ENCODE assay signal across 27 cellular contexts in the genomic region with DNA sequence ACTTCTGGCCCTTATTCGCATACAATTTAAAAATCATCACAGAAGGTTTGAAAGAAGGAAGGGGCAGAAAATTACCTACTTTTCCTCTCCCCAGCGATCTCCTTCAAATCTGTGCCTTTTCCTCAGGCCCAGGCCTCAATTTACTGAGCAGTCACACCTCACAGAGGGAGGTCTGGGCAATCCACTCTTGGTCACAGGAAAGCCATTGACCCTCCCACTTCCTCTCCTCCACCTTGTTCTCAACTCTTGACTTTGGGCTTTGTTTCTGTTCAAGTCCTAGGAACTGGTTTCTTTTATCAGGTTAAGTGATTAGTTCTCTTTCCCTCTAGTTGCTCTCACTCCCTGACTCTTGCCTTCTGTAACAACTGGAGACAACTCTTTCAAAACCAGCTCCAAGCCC. TPM values are rescaled to one million over a fixed set of nuclear protein-coding genes. Genes with fewer than 3 reads are reported as not detected.
"Had no signal": no experiment of that assay in that cellular context is flagged by ENCODE, and none has a peak within 500 bp of the region (broad histone marks: within the 10 kb centered on the region; RNA-seq: fewer than 3 reads in every experiment).

No MANE protein-coding gene starts in this region.

- H3K4me1 ChIP-seq: gastroesophageal sphincter, lower lobe of right lung, psoas muscle, sigmoid colon, stomach, thyroid gland, upper lobe of left lung, uterus had no signal

- ATAC-seq: esophagus mucosa; gastroesophageal sphincter; heart left ventricle; left ventricle myocardium superior; lower lobe of right lung; natural killer cell; psoas muscle; right cardiac atrium; stimulated activated effector memory CD8-positive, alpha-beta T cell treated with anti-CD3 and anti-CD28 coated beads, Interleukin-12 subunit alpha, Interleukin-12 subunit beta, amount 100 ng/mL, for 72 hours had no signal

- H3K79me2 ChIP-seq: hepatocyte had no signal

- H3K4me1 Mint-ChIP-seq: immature natural killer cell; natural killer cell; stimulated activated effector memory CD8-positive, alpha-beta T cell treated with anti-CD3 and anti-CD28 coated beads, Interleukin-12 subunit alpha, Interleukin-12 subunit beta, amount 100 ng/mL, for 72 hours had no signal

- H3K4me3 ChIP-seq: dorsolateral prefrontal cortex, gastroesophageal sphincter, heart left ventricle, hepatocyte, lower lobe of right lung, ovary, psoas muscle, sigmoid colon, stomach, thyroid gland, upper lobe of left lung, uterus had no signal

- H2AFZ ChIP-seq: hepatocyte had no signal

- H3K36me3 Mint-ChIP-seq: immature natural killer cell; natural killer cell; stimulated activated effector memory CD8-positive, alpha-beta T cell treated with anti-CD3 and anti-CD28 coated beads, Interleukin-12 subunit alpha, Interleukin-12 subunit beta, amount 100 ng/mL, for 72 hours had no signal

- H3K9me3 Mint-ChIP-seq: natural killer cell; stimulated activated effector memory CD8-positive, alpha-beta T cell treated with anti-CD3 and anti-CD28 coated beads, Interleukin-12 subunit alpha, Interleukin-12 subunit beta, amount 100 ng/mL, for 72 hours had no signal

- H3K36me3 ChIP-seq: gastroesophageal sphincter, heart left ventricle, lower lobe of right lung, ovary, sigmoid colon, stomach, thyroid gland, upper lobe of left lung, uterus had no signal

- DNase-seq: dorsolateral prefrontal cortex; effector CD4-positive, alpha-beta T cell; foreskin fibroblast; heart left ventricle; immature natural killer cell; islet precursor cell; left ventricle myocardium superior; lower lobe of right lung; natural killer cell; occipital lobe; ovary; posterior cingulate gyrus; psoas muscle; right cardiac atrium; sigmoid colon; stimulated activated CD4-positive, alpha-beta T cell treated with anti-CD3 and anti-CD28 coated beads, Interleukin-2, amount 100 ng/mL, for 24 hours; stimulated activated CD4-positive, alpha-beta T cell treated with anti-CD3 and anti-CD28 coated beads, Interleukin-4, amount 100 ng/mL, for 24 hours; stimulated activated naive CD4-positive, alpha-beta T cell treated with Interleukin-2 at 50 U/mL for 16 hours; stomach; thyroid gland; uterus had no signal

- H3K27ac Mint-ChIP-seq: immature natural killer cell; natural killer cell; stimulated activated effector memory CD8-positive, alpha-beta T cell treated with anti-CD3 and anti-CD28 coated beads, Interleukin-12 subunit alpha, Interleukin-12 subunit beta, amount 100 ng/mL, for 72 hours had no signal

- H3K4me2 ChIP-seq: hepatocyte had no signal

- H3K4me3 Mint-ChIP-seq: immature natural killer cell; natural killer cell; stimulated activated effector memory CD8-positive, alpha-beta T cell treated with anti-CD3 and anti-CD28 coated beads, Interleukin-12 subunit alpha, Interleukin-12 subunit beta, amount 100 ng/mL, for 72 hours had no signal

- H3K9me3 ChIP-seq: gastroesophageal sphincter, heart left ventricle, lower lobe of right lung, ovary, psoas muscle, sigmoid colon, stomach, thyroid gland, upper lobe of left lung, uterus had no signal

- H3K27ac ChIP-seq: epithelial cell of prostate, gastroesophageal sphincter, heart left ventricle, hepatocyte, lower lobe of right lung, ovary, psoas muscle, sigmoid colon, stomach, thyroid gland, upper lobe of left lung, uterus had no signal

- H3K27me3 ChIP-seq: heart left ventricle, hepatocyte, ovary, sigmoid colon, thyroid gland, upper lobe of left lung, uterus had no signal

RNA-seq across cellular contexts. Expression of gene ATRNL1, which starts 37.0 kb away (rescaled TPM):
- total RNA-seq: natural killer cell had no signal
- polyA plus RNA-seq: immature natural killer cell had no signal
